ENCODE assay signal across 9 cellular contexts in the genomic region with DNA sequence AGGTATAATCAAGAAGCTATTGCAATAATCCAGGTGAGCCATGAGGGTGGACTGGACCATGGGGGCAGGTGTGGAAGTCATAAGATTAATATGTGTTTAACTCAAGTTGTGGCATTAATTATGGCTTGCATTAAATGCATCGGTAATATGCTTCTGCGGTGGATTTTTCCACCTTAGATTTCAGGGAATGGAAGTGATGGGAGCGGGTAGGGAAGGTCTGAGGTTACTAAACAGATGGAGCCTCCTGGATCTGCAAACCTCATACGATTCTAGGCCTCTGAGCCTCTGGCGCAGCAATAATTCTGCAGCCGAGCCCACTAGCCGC. TPM values are rescaled to one million over a fixed set of nuclear protein-coding genes. Genes with fewer than 3 reads are reported as not detected.
DNase-seq lines count a peak whose midpoint lies in the region; ATAC-seq and TF ChIP-seq lines count a peak whose summit lies in the region.
"Had no signal": no experiment of that assay in that cellular context is flagged by ENCODE, and none has a peak within 500 bp of the region (broad histone marks: within the 10 kb centered on the region; RNA-seq: fewer than 3 reads in every experiment).

No MANE protein-coding gene starts in this region.

- no peak overlapping the region for H3K4ac ChIP-seq in trophoblast cell (ENCODE audit: low read depth, low read length)

- no peak overlapping the region for H2BK5ac ChIP-seq in trophoblast cell (ENCODE audit: low read depth, low read length, poor library complexity)

- no peak overlapping the region for H2BK12ac ChIP-seq in trophoblast cell (ENCODE audit: low read length)

- ATAC-seq in CD8-positive, alpha-beta T cell: no peak
- ATAC-seq in GM19467 (IDR thresholded peaks at IDR 0.05; ENCODE audit: unreplicated experiment) (no peak), GM21576 (IDR thresholded peaks at IDR 0.05; ENCODE audit: unreplicated experiment) (no peak), HG02571 (IDR thresholded peaks at IDR 0.05; ENCODE audit: unreplicated experiment) (no peak), GM21825 (IDR thresholded peaks at IDR 0.05; ENCODE audit: unreplicated experiment) (no peak)

- no peak for TF ChIP-seq POLR2A in esophagus squamous epithelium (IDR thresholded peaks at IDR 0.05)

- no peak overlapping the region for H3K9ac ChIP-seq in trophoblast cell (ENCODE audit: low read length)

- H2BK120ac ChIP-seq in trophoblast cell (ENCODE audit: insufficient read depth, low read length, poor library complexity): no peak overlapping the region

- H2AFZ ChIP-seq in trophoblast cell (ENCODE audit: insufficient read depth, low read length, poor library complexity): peak overlapping the region; percentile 85

- CTCF ChIA-PET in CD8-positive, alpha-beta T cell (lab: Charles Lee): no interaction called here

- peak overlapping the region; percentile 98 for H3K4me3 Mint-ChIP-seq in CD8-positive, alpha-beta T cell

- intact Hi-C loops in CD8-positive, alpha-beta T cell (cut with DNase I, micrococcal nuclease): loop anchor here (2.0 to 5.0 kb wide), 4 partner anchors 40 to 136 kb away; a partner anchor contains a TSS
- intact Hi-C loops in esophagus squamous epithelium (cut with DNase I): no loop called here

- no peak for TF ChIP-seq CTCF in CD8-positive, alpha-beta T cell (IDR thresholded peaks at IDR 0.05)
- no peak for TF ChIP-seq CTCF in esophagus squamous epithelium (IDR thresholded peaks at IDR 0.05)

- peaks cover 31% of the 10 kb centered on the region for H3K36me3 Mint-ChIP-seq in CD8-positive, alpha-beta T cell

- H2AK5ac ChIP-seq in trophoblast cell (ENCODE audit: low read length): no peak overlapping the region

- H3K79me2 ChIP-seq in trophoblast cell (ENCODE audit: control insufficient read depth, insufficient read depth, low read length, poor library complexity): peaks cover 2% of the 10 kb centered on the region

- peaks cover 2% of the 10 kb centered on the region for H3K9me3 Mint-ChIP-seq in CD8-positive, alpha-beta T cell

- H3K18ac ChIP-seq in trophoblast cell (ENCODE audit: low read length): no peak overlapping the region

- peaks cover 5% of the 10 kb centered on the region for H3K27me3 Mint-ChIP-seq in CD8-positive, alpha-beta T cell (ENCODE audit: low read depth)

- no peaks in the 10 kb centered on the region for H3K27me3 ChIP-seq in CD8-positive, alpha-beta T cell (ENCODE audit: insufficient read depth, low read length)
- H3K27me3 ChIP-seq in SJSA1 (replicated peaks) (no peaks in the 10 kb centered on the region), esophagus squamous epithelium (peaks cover 0 to 35% (median 0%) of the 10 kb centered on the region in 4 donors), trophoblast cell (ENCODE audit: insufficient read depth, low read length) (no peaks in the 10 kb centered on the region)
- H3K27me3 ChIP-seq: MG63 had no signal

- no peaks in the 10 kb centered on the region for H3K9me3 ChIP-seq in CD8-positive, alpha-beta T cell (ENCODE audit: low read length)
- H3K9me3 ChIP-seq in SJSA1 (replicated peaks) (0 out of 2 replicates have a peak, but pooled peaks cover 4% of the 10 kb centered on the region), esophagus squamous epithelium (no peaks in the 10 kb centered on the region), trophoblast cell (ENCODE audit: insufficient read depth, low read depth, low read length) (no peaks in the 10 kb centered on the region)
- H3K9me3 ChIP-seq: MG63 had no signal

- H3K4me2 ChIP-seq in trophoblast cell (ENCODE audit: low read length): peak overlapping the region; percentile 93

- peaks cover 6% of the 10 kb centered on the region for H3K4me1 ChIP-seq in CD8-positive, alpha-beta T cell (ENCODE audit: insufficient read depth, low read length)
- H3K4me1 ChIP-seq in SJSA1 (replicated peaks): peaks cover 16% of the 10 kb centered on the region
- peaks cover 6 to 23% (median 13%) of the 10 kb centered on the region in 3 donors for H3K4me1 ChIP-seq in esophagus squamous epithelium
- H3K4me1 ChIP-seq in trophoblast cell (ENCODE audit: control insufficient read depth in 1 of 2, insufficient read depth in 2 of 2, low read length in 2 of 2): peaks cover 5 to 6% of the 10 kb centered on the region in 2 experiments

- peak overlapping the region; percentile 77 for H3K4me3 ChIP-seq in CD8-positive, alpha-beta T cell (ENCODE audit: low read depth, low read length)
- H3K4me3 ChIP-seq in SJSA1: peak overlapping the region; percentile 71
- peak overlapping the region; percentile 40 to 90 (median 70) for H3K4me3 ChIP-seq in esophagus squamous epithelium
- H3K4me3 ChIP-seq in trophoblast cell (ENCODE audit: low read depth, low read length): no peak overlapping the region
- H3K4me3 ChIP-seq: MG63 had no signal

- no peak for DNase-seq in CD8-positive, alpha-beta T cell
- DNase-seq in SJSA1 (ENCODE audit: low read depth in 1 of 2, low spot score in 2 of 2): no peak
- no peak for DNase-seq in esophagus squamous epithelium (lab: John Stamatoyannopoulos, UW)
- peak; percentile 14 to 47 for DNase-seq in trophoblast cell
- DNase-seq: MG63 had no signal

- H3K4me1 Mint-ChIP-seq in CD8-positive, alpha-beta T cell (ENCODE audit: low read depth): peaks cover 28% of the 10 kb centered on the region

- H4K12ac ChIP-seq in trophoblast cell (ENCODE audit: low read depth, low read length): no peak overlapping the region

- peak overlapping the region; percentile 88 for H3K27ac ChIP-seq in CD8-positive, alpha-beta T cell (ENCODE audit: low read depth, low read length)
- H3K27ac ChIP-seq in SJSA1 (no peak overlapping the region), esophagus squamous epithelium (peak overlapping the region in 1 of 4 donors; percentile 35), trophoblast cell (ENCODE audit: low read depth, low read length) (no peak overlapping the region)

- H3K79me1 ChIP-seq in trophoblast cell (ENCODE audit: low read length): no peaks in the 10 kb centered on the region

- no peaks in the 10 kb centered on the region for H3K36me3 ChIP-seq in CD8-positive, alpha-beta T cell (ENCODE audit: insufficient read depth, low read length)
- H3K36me3 ChIP-seq in SJSA1: 0 out of 2 replicates have a peak, but pooled peaks cover 2% of the 10 kb centered on the region
- H3K36me3 ChIP-seq in esophagus squamous epithelium: no peaks in the 10 kb centered on the region
- no peaks in the 10 kb centered on the region for H3K36me3 ChIP-seq in trophoblast cell (ENCODE audit: control insufficient read depth in 1 of 2, insufficient read depth in 2 of 2, low read length in 2 of 2)
- H3K36me3 ChIP-seq: MG63 had no signal

- peak overlapping the region; percentile 61 for H4K8ac ChIP-seq in trophoblast cell (ENCODE audit: low read depth, low read length)

- H3K14ac ChIP-seq in trophoblast cell (ENCODE audit: low read length): no peak overlapping the region

- POLR2A ChIA-PET in CD8-positive, alpha-beta T cell (lab: Charles Lee): interaction anchor here (0.7 to 3.2 kb wide), 5 partner anchors 11 to 703 kb away, joined by 3 to 13 read pairs (median 3); a partner anchor contains a TSS

- peak overlapping the region; percentile 100 for H3K27ac Mint-ChIP-seq in CD8-positive, alpha-beta T cell

- whole genome bisulfite sequencing in esophagus squamous epithelium, 2 donors: 18 to 33% methylated on average over 6 to 7 of the region's 7 CpGs
- WGBS in trophoblast cell (ENCODE audit: extremely low coverage, insufficient coverage, insufficient read length): no CpG with 5 or more reads among the region's 7 CpGs

- no peak overlapping the region for H3K23ac ChIP-seq in trophoblast cell (ENCODE audit: low read length)

- no peak overlapping the region for H4K91ac ChIP-seq in trophoblast cell (ENCODE audit: low read depth, low read length)

RNA-seq across cellular contexts. Expression of a gene that starts 0.3 kb away (rescaled TPM):
- 10 to 100 TPM; 19.6 to 21.3 TPM for total RNA-seq in CD8-positive, alpha-beta T cell
- total RNA-seq in SJSA1 (2014; rRNA removed; shearing (Covaris generic)): 1.2 and 1.3 TPM in 2 replicates
- 1 to 10 TPM in 2 of 4 donors, under 1 TPM in 2; 0.23 to 6.5 (median 1.00) TPM for total RNA-seq in esophagus squamous epithelium
- 0.55 and 0.58 TPM in 2 replicates for polyA plus RNA-seq in trophoblast cell (2013)

RNA-seq across cellular contexts. Expression of a gene that starts 40.5 kb away (rescaled TPM):
- total RNA-seq in CD8-positive, alpha-beta T cell: 10 to 100 TPM; 36.4 to 44.6 TPM
- 31.4 and 35.7 TPM in 2 replicates for total RNA-seq in SJSA1 (2014; rRNA removed; shearing (Covaris generic))
- 10 to 100 TPM; 35.6 to 76.9 (median 47.4) TPM for total RNA-seq in esophagus squamous epithelium
- 65.4 and 66.5 TPM in 2 replicates for polyA plus RNA-seq in trophoblast cell (2013)

Comparison
In these comparisons a context has a peak if more than half of its experiments do, and no peak if none do; other contexts are left out.
1. DNase-seq: peak in trophoblast cell (2 of 2); none in CD8-positive, alpha-beta T cell (0 of 7), SJSA1 (0 of 2) and esophagus squamous epithelium (single experiment).